Comparison of ENCODE assay signal across 8 cellular contexts in the genomic region with DNA sequence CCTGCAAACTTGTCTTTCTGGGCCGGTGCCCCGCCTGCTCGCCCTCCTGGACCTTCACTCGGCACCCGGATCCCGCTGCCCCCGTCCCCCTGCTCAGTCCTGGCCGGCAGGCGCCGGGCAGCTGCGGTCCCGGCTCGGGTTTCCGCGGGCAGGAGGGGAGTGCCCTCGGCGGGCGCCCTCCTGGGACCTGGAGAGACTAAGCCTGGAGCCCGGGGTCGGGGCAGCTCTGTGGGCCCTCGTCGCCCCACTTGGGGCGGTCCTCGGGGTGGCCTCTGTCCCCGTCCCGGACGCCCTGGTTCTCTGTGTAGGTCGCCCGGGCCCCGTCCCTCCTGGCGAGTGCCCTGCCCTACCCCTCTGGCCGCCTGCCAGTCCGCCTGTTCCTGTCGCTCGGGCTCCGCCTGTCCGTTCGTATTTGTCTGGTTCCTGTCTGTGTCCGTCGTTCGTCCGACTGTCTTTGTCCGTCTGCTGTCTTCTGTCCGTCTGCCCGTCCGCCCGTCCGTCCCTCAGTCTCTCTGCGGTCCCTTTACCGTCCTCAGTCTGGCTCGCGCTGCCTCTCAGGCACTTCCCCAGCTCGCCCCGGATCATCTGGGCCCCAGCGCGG. TPM values are rescaled to one million over a fixed set of nuclear protein-coding genes. Genes with fewer than 3 reads are reported as not detected.
A peak's percentile ranks its signal among the peaks of the same experiment; 100 is the strongest.
DNase-seq lines count a peak whose midpoint lies in the region; ATAC-seq and TF ChIP-seq lines count a peak whose summit lies in the region.

No MANE protein-coding gene starts in this region.

- peaks cover 0 to 20% of the 10 kb centered on the region in 2 donors for H3K4me1 ChIP-seq in left lung
- H3K4me1 ChIP-seq in stomach, result peaks cover 9 to 47% (median 36%) of the 10 kb centered on the region in 4 donors

- TF ChIP-seq POLR2A in stomach (IDR thresholded peaks at IDR 0.05), result no peak

- peak overlapping the region; percentile 69 for H3K4me3 ChIP-seq in choroid plexus epithelial cell (ENCODE audit: low read depth, low read length)
- peak overlapping the region; percentile 75 to 79 for H3K4me3 ChIP-seq in left lung
- peak overlapping the region; percentile 66 to 80 (median 76) for H3K4me3 ChIP-seq in stomach

- peak; percentile 11 for DNase-seq in COR-L47 (lab: John Stamatoyannopoulos, UW)
- DNase-seq in HEK293T (ENCODE audit: extremely low spot score), result peak; percentile 68
- no peak for DNase-seq in RWPE1 (ENCODE audit: low spot score)
- DNase-seq in choroid plexus epithelial cell (ENCODE audit: low read depth), result peak; percentile 23
- DNase-seq in left lung, result peak; percentile 87 to 93
- DNase-seq in stomach, result peak; percentile 90

- no peak for TF ChIP-seq EP300 in stomach (IDR thresholded peaks at IDR 0.05)

- no peaks in the 10 kb centered on the region for H3K9me3 ChIP-seq in left lung
- no peaks in the 10 kb centered on the region for H3K9me3 ChIP-seq in stomach

- 0 to 1% (median 1%) methylated on average over 48 to 56 of the region's 56 CpGs for WGBS in stomach, 5 donors

- POLR2A ChIA-PET in HEK293T (lab: Yijun Ruan, JAX), result no interaction called here
- POLR2A ChIA-PET in RWPE1 (lab: Yijun Ruan, JAX; ENCODE audit: low non-redundant PET), result no interaction called here

- H3K27me3 ChIP-seq in left lung, result peaks cover 5 to 46% of the 10 kb centered on the region in 2 donors
- peaks cover 0 to 37% (median 10%) of the 10 kb centered on the region in 3 donors for H3K27me3 ChIP-seq in stomach

- intact Hi-C loops in left lung (cut with DNase I), result loop anchor here in 1 of 2 donors (10.0 kb wide), 1 partner anchor 249 kb away; no protein-coding TSS in a partner anchor
- intact Hi-C loops in stomach (cut with DNase I; ENCODE audit: low total_unique reads), result no loop called here

- no peaks in the 10 kb centered on the region for H3K36me3 ChIP-seq in left lung
- H3K36me3 ChIP-seq in stomach, result no peaks in the 10 kb centered on the region

- ATAC-seq in left lung, result peak; percentile 80
- no peak for ATAC-seq in HG02840 (IDR thresholded peaks at IDR 0.05; ENCODE audit: low FRiP score, unreplicated experiment)
- no peak for ATAC-seq in HG03139 (IDR thresholded peaks at IDR 0.05; ENCODE audit: unreplicated experiment)

- TF ChIP-seq CTCF in RWPE1 (conservative IDR thresholded peaks at IDR 0.05; ENCODE audit: low read depth), result no peak
- no peak for TF ChIP-seq CTCF in choroid plexus epithelial cell (conservative IDR thresholded peaks at IDR 0.05; ENCODE audit: low read depth, low read length)
- TF ChIP-seq CTCF in left lung (IDR thresholded peaks at IDR 0.05), result no peak
- no peak for TF ChIP-seq CTCF in stomach (IDR thresholded peaks at IDR 0.05)

- peak overlapping the region; percentile 98 for H3K27ac ChIP-seq in RWPE1
- H3K27ac ChIP-seq in left lung, result peak overlapping the region; percentile 68 to 82
- H3K27ac ChIP-seq in stomach, result peak overlapping the region; percentile 88 to 97 (median 92)

- CTCF ChIA-PET in HEK293T (lab: Yijun Ruan, JAX) (interaction anchor here (1.2 to 1.6 kb wide), 2 partner anchors 19 to 136 kb away, joined by 3 read pairs; no protein-coding TSS in a partner anchor), RWPE1 (lab: Yijun Ruan, JAX) (interaction anchor here (0.6 to 1.1 kb wide), 4 partner anchors 17 to 292 kb away, joined by 3 to 4 read pairs (median 3); no protein-coding TSS in a partner anchor)

TF ChIP-seq in HEK293T, 16 proteins besides CTCF, POLR2A, EP300 and RAD21:
- TF ChIP-seq FOXA1 (IDR thresholded peaks at IDR 0.05) (no peak), NFRKB (IDR thresholded peaks at IDR 0.05) (no peak), SP1 (IDR thresholded peaks at IDR 0.05) (no peak), ARNT (IDR thresholded peaks at IDR 0.05) (no peak), FOXM1 (IDR thresholded peaks at IDR 0.05; ENCODE audit: borderline replicate concordance) (no peak), FOXK2 (IDR thresholded peaks at IDR 0.05) (no peak)

RNA-seq across cellular contexts. Expression of a gene that starts 0.5 kb away (rescaled TPM):
- total RNA-seq in left lung (100 to 1,000 TPM in 1 of 2 donors, 10 to 100 TPM in 1; 46.7 to 126 TPM), stomach (100 to 1,000 TPM in 1 of 5 donors, 10 to 100 TPM in 4; 12.3 to 114 (median 92.0) TPM)
- 10 to 100 TPM; 50.9 to 76.3 (median 55.6) TPM for polyA plus RNA-seq in stomach

RNA-seq across cellular contexts. Expression of a gene that starts 40.6 kb away (rescaled TPM):
- 10 to 100 TPM; 17.1 to 71.0 TPM for total RNA-seq in left lung
- total RNA-seq in stomach, result 10 to 100 TPM in 3 of 5 donors, 1 to 10 TPM in 1, not detected in 1; 7.6 to 60.3 (median 15.6) TPM
- polyA plus RNA-seq in stomach, result 10 to 100 TPM; 43.0 to 73.5 (median 64.4) TPM
